ENCODE assay signal across 15 cellular contexts in the genomic region with DNA sequence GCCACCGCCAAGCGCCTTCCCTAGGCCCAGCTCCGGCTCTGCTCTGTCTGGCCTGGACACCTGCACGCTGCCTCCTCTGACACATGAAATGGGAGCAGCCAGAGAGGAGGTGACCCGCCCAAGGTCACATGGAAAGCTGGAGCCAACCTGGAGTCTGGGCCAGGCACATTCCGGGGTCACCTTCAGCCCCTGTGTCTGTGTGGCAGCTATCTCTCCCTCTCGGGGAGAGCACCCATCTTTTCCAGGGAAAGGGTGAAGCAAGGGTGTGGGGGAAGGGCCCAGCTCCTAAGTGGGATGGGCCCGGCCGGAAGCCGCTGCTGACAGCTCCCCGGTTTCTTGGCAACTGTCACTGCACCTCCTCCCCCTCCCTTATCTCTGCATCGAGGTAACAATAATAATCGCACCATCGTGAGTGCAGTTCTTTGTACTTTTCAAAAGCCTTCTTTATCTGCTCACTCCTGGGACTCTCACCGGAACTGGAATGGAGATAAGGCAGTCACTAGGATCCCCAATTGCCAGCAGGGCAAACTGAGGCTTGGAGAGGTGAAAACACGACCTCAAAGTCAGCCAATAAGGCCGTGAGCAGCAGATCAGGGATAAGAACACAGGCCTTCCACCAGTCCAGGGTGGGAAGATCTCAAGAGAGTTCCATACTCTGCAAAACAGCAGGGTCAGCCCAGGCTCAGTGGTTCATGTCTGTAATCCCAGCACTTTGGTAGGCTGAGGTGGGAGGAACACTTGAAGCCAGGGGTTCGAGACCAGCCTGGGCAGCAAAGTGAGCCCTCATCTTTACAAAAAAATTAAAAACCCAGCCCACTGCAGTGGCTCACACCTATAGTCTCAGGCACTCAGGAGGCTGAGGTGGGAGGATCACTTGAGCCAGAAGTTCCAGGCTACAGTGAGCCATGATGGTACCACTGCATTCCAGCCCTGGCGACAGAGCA.
DNase-seq lines count a peak whose midpoint lies in the region; ATAC-seq and TF ChIP-seq lines count a peak whose summit lies in the region.
"Had no signal": no experiment of that assay in that cellular context is flagged by ENCODE, and none has a peak within 500 bp of the region (broad histone marks: within the 10 kb centered on the region; RNA-seq: fewer than 3 reads in every experiment).

No MANE protein-coding gene starts in this region.

- CTCF ChIA-PET in HEK293 (lab: Yijun Ruan, JAX), result no interaction called here

- H3K9me3 ChIP-seq in HEK293 (ENCODE audit: control insufficient read depth, insufficient read depth, low read depth, low read length), result no peaks in the 10 kb centered on the region
- no peaks in the 10 kb centered on the region for H3K9me3 ChIP-seq in WERI-Rb-1 (ENCODE audit: severe bottlenecking)
- H3K9me3 ChIP-seq: BE2C, MG63, vagina had no signal

- H3K4me1 ChIP-seq in HEK293 (ENCODE audit: control insufficient read depth, insufficient read depth, low read length), result no peaks in the 10 kb centered on the region; the same call in 1 of the 2 replicates
- H3K4me1 ChIP-seq: BE2C, vagina had no signal

- no peaks in the 10 kb centered on the region for H3K27me3 ChIP-seq in WERI-Rb-1 (ENCODE audit: insufficient read depth, low read depth, severe bottlenecking)
- H3K27me3 ChIP-seq: BE2C, MG63, vagina had no signal

- DNase-seq in RPMI8226 (peak; percentile 25), kidney glomerular epithelial cell (lab: John Stamatoyannopoulos, UW) (peak; percentile 37), foreskin fibroblast (no peak), WERI-Rb-1 (no peak)
- no peak for DNase-seq in activated CD8-positive, alpha-beta memory T cell treated with anti-CD3 and anti-CD28 coated beads, Interleukin-2, amount 50 U/mL, for 48 hours
- DNase-seq: activated naive CD4-positive, alpha-beta T cell treated with anti-CD3 and anti-CD28 coated beads, Interleukin-2, amount 50 U/mL, for 16 hours; BE2C; MG63; natural killer cell; NK-92 treated with Interleukin-12 subunit alpha and Interleukin-12 subunit beta, amount 100 ng/mL, for 24 hours had no signal

- H3K36me3 ChIP-seq in HEK293 (ENCODE audit: control insufficient read depth in 2 of 2, insufficient read depth in 1 of 2, low read length in 2 of 2) (no peaks in the 10 kb centered on the region), WERI-Rb-1 (0 out of 2 replicates have a peak, but pooled peaks cover 5% of the 10 kb centered on the region)
- H3K36me3 ChIP-seq: BE2C, MG63, vagina had no signal

- H3K4me3 ChIP-seq in HEK293 (ENCODE audit: low read depth, low read length) (no peak overlapping the region), foreskin fibroblast (ENCODE audit: low read depth in 1 of 2, low read length in 2 of 2) (no peak overlapping the region), WERI-Rb-1 (ENCODE audit: low read depth, low read length) (no peak overlapping the region)
- H3K4me3 ChIP-seq: MG63, smooth muscle cell, vagina had no signal

- no peak for ATAC-seq in GM21390 (IDR thresholded peaks at IDR 0.05; ENCODE audit: unreplicated experiment)
- ATAC-seq: natural killer cell had no signal

- TF ChIP-seq CTCF in 22Rv1 (IDR thresholded peaks at IDR 0.05) (no peak), HEK293 (tag by site-specific recombination; IDR thresholded peaks at IDR 0.05) (no peak), foreskin fibroblast (IDR thresholded peaks at IDR 0.05; ENCODE audit: low read depth, low read length) (no peak), WERI-Rb-1 (IDR thresholded peaks at IDR 0.05; ENCODE audit: low read depth, low read length) (no peak)

- H3K27ac ChIP-seq in 22Rv1 (peak overlapping the region; percentile 80), HEK293 (ENCODE audit: extremely low read depth, low read depth, low read length) (no peak overlapping the region), WERI-Rb-1 (no peak overlapping the region)
- H3K27ac ChIP-seq: vagina had no signal

- POLR2A ChIA-PET in HEK293 (lab: Yijun Ruan, JAX), result no interaction called here

TF ChIP-seq in HEK293, 187 proteins besides CTCF, POLR2A, EP300 and RAD21:
- no peak for TF ChIP-seq ZNF266 (tag by site-specific recombination; IDR thresholded peaks at IDR 0.05; ENCODE audit: low read depth)
- TF ChIP-seq ZXDB (tag by site-specific recombination; IDR thresholded peaks at IDR 0.05), result peak; percentile 31
- no peak for TF ChIP-seq ZNF138 (tag by site-specific recombination; IDR thresholded peaks at IDR 0.05; ENCODE audit: borderline replicate concordance)
- peak; percentile 64 for TF ChIP-seq OSR2 (tag by site-specific recombination; IDR thresholded peaks at IDR 0.05)
- TF ChIP-seq SP7 (tag by site-specific recombination; IDR thresholded peaks at IDR 0.05), result peak; percentile 41; the same call in 1 of the 2 replicates
- peak; percentile 52; the same call in 1 of the 2 replicates for TF ChIP-seq ZFP69B (tag by site-specific recombination; IDR thresholded peaks at IDR 0.05)
- TF ChIP-seq HOXC10 (CRISPR knock-in tag; IDR thresholded peaks at IDR 0.05), result no peak
- 0 out of 2 replicates have a peak, but pooled peaks have one; percentile 27 for TF ChIP-seq FEZF1 (tag by site-specific recombination; IDR thresholded peaks at IDR 0.05)
- TF ChIP-seq, protein P1, sequence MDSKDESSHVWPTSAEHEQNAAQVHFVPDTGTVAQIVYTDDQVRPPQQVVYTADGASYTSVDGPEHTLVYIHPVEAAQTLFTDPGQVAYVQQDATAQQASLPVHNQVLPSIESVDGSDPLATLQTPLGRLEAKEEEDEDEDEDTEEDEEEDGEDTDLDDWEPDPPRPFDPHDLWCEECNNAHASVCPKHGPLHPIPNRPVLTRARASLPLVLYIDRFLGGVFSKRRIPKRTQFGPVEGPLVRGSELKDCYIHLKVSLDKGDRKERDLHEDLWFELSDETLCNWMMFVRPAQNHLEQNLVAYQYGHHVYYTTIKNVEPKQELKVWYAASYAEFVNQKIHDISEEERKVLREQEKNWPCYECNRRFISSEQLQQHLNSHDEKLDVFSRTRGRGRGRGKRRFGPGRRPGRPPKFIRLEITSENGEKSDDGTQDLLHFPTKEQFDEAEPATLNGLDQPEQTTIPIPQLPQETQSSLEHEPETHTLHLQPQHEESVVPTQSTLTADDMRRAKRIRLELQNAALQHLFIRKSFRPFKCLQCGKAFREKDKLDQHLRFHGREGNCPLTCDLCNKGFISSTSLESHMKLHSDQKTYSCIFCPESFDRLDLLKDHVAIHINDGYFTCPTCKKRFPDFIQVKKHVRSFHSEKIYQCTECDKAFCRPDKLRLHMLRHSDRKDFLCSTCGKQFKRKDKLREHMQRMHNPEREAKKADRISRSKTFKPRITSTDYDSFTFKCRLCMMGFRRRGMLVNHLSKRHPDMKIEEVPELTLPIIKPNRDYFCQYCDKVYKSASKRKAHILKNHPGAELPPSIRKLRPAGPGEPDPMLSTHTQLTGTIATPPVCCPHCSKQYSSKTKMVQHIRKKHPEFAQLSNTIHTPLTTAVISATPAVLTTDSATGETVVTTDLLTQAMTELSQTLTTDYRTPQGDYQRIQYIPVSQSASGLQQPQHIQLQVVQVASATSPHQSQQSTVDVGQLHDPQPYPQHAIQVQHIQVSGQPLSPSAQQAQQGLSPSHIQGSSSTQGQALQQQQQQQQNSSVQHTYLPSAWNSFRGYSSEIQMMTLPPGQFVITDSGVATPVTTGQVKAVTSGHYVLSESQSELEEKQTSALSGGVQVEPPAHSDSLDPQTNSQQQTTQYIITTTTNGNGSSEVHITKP (tag by site-specific recombination; IDR thresholded peaks at IDR 0.05), result peak; percentile 37; the same call in 1 of the 2 replicates
- 0 out of 2 replicates have a peak, but pooled peaks have one; percentile 32 for TF ChIP-seq ZBTB20 (tag by site-specific recombination; IDR thresholded peaks at IDR 0.05)
- TF ChIP-seq, protein P2, sequence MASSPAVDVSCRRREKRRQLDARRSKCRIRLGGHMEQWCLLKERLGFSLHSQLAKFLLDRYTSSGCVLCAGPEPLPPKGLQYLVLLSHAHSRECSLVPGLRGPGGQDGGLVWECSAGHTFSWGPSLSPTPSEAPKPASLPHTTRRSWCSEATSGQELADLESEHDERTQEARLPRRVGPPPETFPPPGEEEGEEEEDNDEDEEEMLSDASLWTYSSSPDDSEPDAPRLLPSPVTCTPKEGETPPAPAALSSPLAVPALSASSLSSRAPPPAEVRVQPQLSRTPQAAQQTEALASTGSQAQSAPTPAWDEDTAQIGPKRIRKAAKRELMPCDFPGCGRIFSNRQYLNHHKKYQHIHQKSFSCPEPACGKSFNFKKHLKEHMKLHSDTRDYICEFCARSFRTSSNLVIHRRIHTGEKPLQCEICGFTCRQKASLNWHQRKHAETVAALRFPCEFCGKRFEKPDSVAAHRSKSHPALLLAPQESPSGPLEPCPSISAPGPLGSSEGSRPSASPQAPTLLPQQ (tag by site-specific recombination; IDR thresholded peaks at IDR 0.05), result peak; percentile 77
- 0 out of 2 replicates have a peak, but pooled peaks have one; percentile 11 for TF ChIP-seq ZBTB17 (tag by site-specific recombination; IDR thresholded peaks at IDR 0.05)
- no peak for TF ChIP-seq ZNF169 (tag by site-specific recombination; IDR thresholded peaks at IDR 0.05)
- peak; percentile 73; the same call in 1 of the 2 replicates for TF ChIP-seq TCF7L2 (IDR thresholded peaks at IDR 0.05; ENCODE audit: borderline replicate concordance, low read depth, low read length)
- TF ChIP-seq KLF1 (tag by site-specific recombination; IDR thresholded peaks at IDR 0.05), result peak; percentile 48
- TF ChIP-seq, protein P3, sequence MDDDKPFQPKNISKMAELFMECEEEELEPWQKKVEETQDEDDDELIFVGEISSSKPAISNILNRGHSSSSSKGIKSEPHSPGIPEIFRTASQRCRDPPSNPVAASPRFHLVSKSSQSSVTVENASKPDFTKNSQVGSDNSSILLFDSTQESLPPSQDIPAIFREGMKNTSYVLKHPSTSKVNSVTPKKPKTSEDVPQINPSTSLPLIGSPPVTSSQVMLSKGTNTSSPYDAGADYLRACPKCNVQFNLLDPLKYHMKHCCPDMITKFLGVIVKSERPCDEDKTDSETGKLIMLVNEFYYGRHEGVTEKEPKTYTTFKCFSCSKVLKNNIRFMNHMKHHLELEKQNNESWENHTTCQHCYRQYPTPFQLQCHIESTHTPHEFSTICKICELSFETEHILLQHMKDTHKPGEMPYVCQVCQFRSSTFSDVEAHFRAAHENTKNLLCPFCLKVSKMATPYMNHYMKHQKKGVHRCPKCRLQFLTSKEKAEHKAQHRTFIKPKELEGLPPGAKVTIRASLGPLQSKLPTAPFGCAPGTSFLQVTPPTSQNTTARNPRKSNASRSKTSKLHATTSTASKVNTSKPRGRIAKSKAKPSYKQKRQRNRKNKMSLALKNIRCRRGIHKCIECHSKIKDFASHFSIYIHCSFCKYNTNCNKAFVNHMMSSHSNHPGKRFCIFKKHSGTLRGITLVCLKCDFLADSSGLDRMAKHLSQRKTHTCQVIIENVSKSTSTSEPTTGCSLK (tag by site-specific recombination; IDR thresholded peaks at IDR 0.05), result no peak
- no peak for TF ChIP-seq ZNF776 (tag by site-specific recombination; IDR thresholded peaks at IDR 0.05; ENCODE audit: borderline replicate concordance)
- 0 out of 2 replicates have a peak, but pooled peaks have one; percentile 17 for TF ChIP-seq WT1 (tag by site-specific recombination; IDR thresholded peaks at IDR 0.05)

Comparison
In these comparisons a context has a peak if more than half of its experiments do, and no peak if none do; other contexts are left out.
1. DNase-seq: peak in RPMI8226 (single experiment) and kidney glomerular epithelial cell (single experiment); none in foreskin fibroblast (0 of 2), activated CD8-positive, alpha-beta memory T cell treated with anti-CD3 and anti-CD28 coated beads, Interleukin-2, amount 50 U/mL, for 48 hours (single experiment) and WERI-Rb-1 (single experiment).